17 cellular contexts compared by ENCODE assay signal in the genomic region with DNA sequence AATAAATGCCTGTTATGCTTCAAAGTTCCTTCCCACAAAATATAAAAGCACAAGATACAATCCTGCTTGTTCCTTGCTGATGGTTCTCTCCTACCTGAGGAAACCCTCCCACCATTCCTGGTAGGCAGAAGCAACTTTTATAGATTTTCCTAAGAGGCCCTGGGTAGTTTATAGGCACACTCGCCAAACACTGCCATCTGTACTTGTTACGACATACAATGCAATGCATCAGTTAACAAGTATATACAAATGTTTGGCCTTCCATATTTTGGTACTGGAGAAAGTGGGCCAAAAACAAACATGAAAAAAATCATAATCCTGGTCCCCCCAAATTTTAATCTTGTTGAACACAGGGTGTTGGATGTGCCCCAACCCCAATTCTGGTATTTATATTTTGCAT. TPM values are rescaled to one million over a fixed set of nuclear protein-coding genes. Genes with fewer than 3 reads are reported as not detected.
DNase-seq lines count a peak whose midpoint lies in the region; ATAC-seq and TF ChIP-seq lines count a peak whose summit lies in the region.
"Had no signal": no experiment of that assay in that cellular context is flagged by ENCODE, and none has a peak within 500 bp of the region (broad histone marks: within the 10 kb centered on the region; RNA-seq: fewer than 3 reads in every experiment).

No MANE protein-coding gene starts in this region.

- no peak overlapping the region for H2BK120ac ChIP-seq in mesenchymal stem cell (ENCODE audit: low read depth, low read length)
- H2BK120ac ChIP-seq in H9 (ENCODE audit: low read depth, low read length, poor library complexity, severe bottlenecking): no peak overlapping the region

- H3K4me3 ChIP-seq in choroid plexus epithelial cell (ENCODE audit: low read depth, low read length): no peak overlapping the region
- H3K4me3 ChIP-seq in mesenchymal stem cell (ENCODE audit: insufficient read depth in 1 of 2, low read depth in 1 of 2, low read length in 2 of 2): no peak overlapping the region
- no peak overlapping the region for H3K4me3 ChIP-seq in right cardiac atrium (ENCODE audit: low read length)
- H3K4me3 ChIP-seq: GM23338, Peyer's patch had no signal

- H3K27me3 Mint-ChIP-seq in IgD-negative memory B cell (no peaks in the 10 kb centered on the region), H9 (ENCODE audit: low read depth) (no peaks in the 10 kb centered on the region)

- WGBS in mesenchymal stem cell: 69% methylated on average over 2 of the region's 2 CpGs
- 96% methylated on average over 2 of the region's 2 CpGs for WGBS in right cardiac atrium
- no CpG with 5 or more reads among the region's 2 CpGs for WGBS in H9 (ENCODE audit: extremely low coverage, insufficient read length, low lambda C conversion rate)

- H3K4me1 ChIP-seq in mesenchymal stem cell (ENCODE audit: control insufficient read depth, insufficient read depth, low read depth, low read length) (peaks cover 2% of the 10 kb centered on the region), right cardiac atrium (ENCODE audit: control insufficient read depth, insufficient read depth, low read length) (no peaks in the 10 kb centered on the region), H9 (ENCODE audit: insufficient read depth, low read length) (no peaks in the 10 kb centered on the region)
- H3K4me1 ChIP-seq: Peyer's patch had no signal

- H3K36me3 Mint-ChIP-seq in IgD-negative memory B cell: peaks cover 10% of the 10 kb centered on the region
- peaks cover 5 to 53% (median 46%) of the 10 kb centered on the region in 3 experiments; a peak in 5 of 7 replicates for H3K36me3 Mint-ChIP-seq in H9 (ENCODE audit: insufficient read depth in 1 of 3, low read depth in 3 of 3)

- H2BK5ac ChIP-seq in mesenchymal stem cell (ENCODE audit: low read depth, low read length, poor library complexity, severe bottlenecking): no peak overlapping the region
- H2BK5ac ChIP-seq in H9 (ENCODE audit: insufficient read length, low read length): no peak overlapping the region

- H3K4me1 Mint-ChIP-seq in IgD-negative memory B cell (no peaks in the 10 kb centered on the region), H9 (no peaks in the 10 kb centered on the region)
- H3K4me1 Mint-ChIP-seq: GM23338 had no signal

- H3K79me2 ChIP-seq in H9 (ENCODE audit: insufficient read depth, low read length): no peaks in the 10 kb centered on the region

- H3K27me3 ChIP-seq in mesenchymal stem cell (ENCODE audit: control insufficient read depth in 1 of 2, insufficient read depth in 1 of 2, low read length in 2 of 2): no peaks in the 10 kb centered on the region
- no peaks in the 10 kb centered on the region for H3K27me3 ChIP-seq in right cardiac atrium (ENCODE audit: control insufficient read depth, insufficient read depth)
- no peaks in the 10 kb centered on the region for H3K27me3 ChIP-seq in H9 (ENCODE audit: insufficient read depth, low read length)
- H3K27me3 ChIP-seq: Peyer's patch had no signal

- intact Hi-C loops in right cardiac atrium (cut with DNase I): no loop called here

- no peak overlapping the region for H4K91ac ChIP-seq in mesenchymal stem cell (ENCODE audit: low read length)
- no peak overlapping the region for H4K91ac ChIP-seq in H9 (ENCODE audit: insufficient read length, low read depth, low read length)

- no peaks in the 10 kb centered on the region for H3K23me2 ChIP-seq in H9 (ENCODE audit: insufficient read length, low read depth, low read length, poor library complexity, severe bottlenecking)

- H3K27ac Mint-ChIP-seq in IgD-negative memory B cell: peak overlapping the region in 2 of 3 donors; percentile 46 to 91
- no peak overlapping the region; a peak in 1 of 7 replicates for H3K27ac Mint-ChIP-seq in H9
- H3K27ac Mint-ChIP-seq: GM23338 had no signal

- no peaks in the 10 kb centered on the region for H3K9me3 Mint-ChIP-seq in IgD-negative memory B cell
- H3K9me3 Mint-ChIP-seq in H9: no peaks in the 10 kb centered on the region
- H3K9me3 Mint-ChIP-seq: GM23338 had no signal

- no peak for TF ChIP-seq CTCF in choroid plexus epithelial cell (conservative IDR thresholded peaks at IDR 0.05; ENCODE audit: low read depth, low read length)
- TF ChIP-seq CTCF in H9 (conservative IDR thresholded peaks at IDR 0.05): no peak

- no peak overlapping the region for H4K5ac ChIP-seq in H9 (ENCODE audit: insufficient read length, low read depth, low read length)

- no peak overlapping the region for H2BK20ac ChIP-seq in H9 (ENCODE audit: low read depth, low read length, poor library complexity, severe bottlenecking)

- H3K56ac ChIP-seq in H9 (ENCODE audit: insufficient read length, low read depth, low read length): no peak overlapping the region

- H3K9me3 ChIP-seq in mesenchymal stem cell (ENCODE audit: control insufficient read depth, low read length) (no peaks in the 10 kb centered on the region), right cardiac atrium (ENCODE audit: control insufficient read depth, low read length) (no peaks in the 10 kb centered on the region), H9 (ENCODE audit: control insufficient read depth, low read depth, low read length) (no peaks in the 10 kb centered on the region)
- H3K9me3 ChIP-seq: Peyer's patch had no signal

- peaks cover 8% of the 10 kb centered on the region for H3K79me1 ChIP-seq in mesenchymal stem cell (replicated peaks; ENCODE audit: low read length, poor library complexity, severe bottlenecking)
- no peaks in the 10 kb centered on the region for H3K79me1 ChIP-seq in H9 (ENCODE audit: insufficient read depth, low read depth, low read length, poor library complexity, severe bottlenecking)

- H3T11ph ChIP-seq in H9 (ENCODE audit: low read length): no peak overlapping the region

- no peak overlapping the region for H2AFZ ChIP-seq in mesenchymal stem cell (ENCODE audit: low read depth, low read length)
- no peak overlapping the region for H2AFZ ChIP-seq in H9 (ENCODE audit: low read length)
- H2AFZ ChIP-seq: GM23338 had no signal

- H3K4me2 ChIP-seq in mesenchymal stem cell (ENCODE audit: low read length, poor library complexity, severe bottlenecking) (no peak overlapping the region), H9 (ENCODE audit: insufficient read depth, insufficient read length, low read length) (no peak overlapping the region)
- H3K4me2 ChIP-seq: GM23338 had no signal

- H4K8ac ChIP-seq in mesenchymal stem cell (ENCODE audit: low read length) (no peak overlapping the region), H9 (replicated peaks; ENCODE audit: insufficient read length, low read depth, low read length) (no peak overlapping the region)

- no peak overlapping the region for H2BK12ac ChIP-seq in mesenchymal stem cell (ENCODE audit: low read length in 2 of 2)
- no peak overlapping the region for H2BK12ac ChIP-seq in H9 (ENCODE audit: insufficient read length, low read depth, low read length)

- H3K23ac ChIP-seq in mesenchymal stem cell (ENCODE audit: low read length in 2 of 2) (no peak overlapping the region), H9 (ENCODE audit: insufficient read length, low read depth, low read length) (no peak overlapping the region)

- no peak overlapping the region for H3K4me3 Mint-ChIP-seq in IgD-negative memory B cell
- H3K4me3 Mint-ChIP-seq in H9: no peak overlapping the region
- H3K4me3 Mint-ChIP-seq: GM23338 had no signal

- H4K20me1 ChIP-seq in H9 (ENCODE audit: control insufficient read depth, insufficient read depth, insufficient read length): no peaks in the 10 kb centered on the region

- ATAC-seq in right cardiac atrium: no peak
- ATAC-seq: GM23338 had no signal

- H2AK5ac ChIP-seq in mesenchymal stem cell (ENCODE audit: low read length, severe bottlenecking): no peak overlapping the region
- H2AK5ac ChIP-seq in H9 (ENCODE audit: insufficient read length, low read length): no peak overlapping the region

- H3K36me3 ChIP-seq in mesenchymal stem cell (ENCODE audit: control insufficient read depth in 1 of 2, insufficient read depth in 2 of 2, low read depth in 1 of 2, low read length in 2 of 2): peaks cover 9 to 76% of the 10 kb centered on the region in 2 experiments

- H3K27ac ChIP-seq in mesenchymal stem cell (ENCODE audit: low read length, poor library complexity, severe bottlenecking) (peak overlapping the region; percentile 58), right cardiac atrium (ENCODE audit: low read length) (no peak overlapping the region), H9 (ENCODE audit: insufficient read length, low read depth, low read length) (no peak overlapping the region)
- H3K27ac ChIP-seq: Peyer's patch had no signal

- no peak overlapping the region for H3K18ac ChIP-seq in mesenchymal stem cell (ENCODE audit: low read depth in 1 of 2, low read length in 2 of 2)
- no peak overlapping the region for H3K18ac ChIP-seq in H9 (ENCODE audit: insufficient read length, low read depth, low read length)

- H3K4ac ChIP-seq in mesenchymal stem cell (ENCODE audit: low read depth in 1 of 2, low read length in 2 of 2) (no peak overlapping the region), H9 (ENCODE audit: low read depth, low read length) (no peak overlapping the region)

- DNase-seq in NCI-H748 (lab: John Stamatoyannopoulos, UW; ENCODE audit: unreplicated experiment) (peak; percentile 13), NCI-H748 treated with DMSO at 0.1 percent for 48 hours (lab: John Stamatoyannopoulos, UW) (no peak), choroid plexus epithelial cell (ENCODE audit: low read depth) (peak; percentile 12), mesenchymal stem cell (no peak), right cardiac atrium (no peak), H9 (no peak), SK-N-DZ (ENCODE audit: low spot score) (no peak)
- DNase-seq: 8988T, C1 segment of cervical spinal cord, DND-41, GDM1, NCI-H2081 treated with DMSO at 0.1 percent for 48 hours, NCI-H345, Peyer's patch, SHP77 had no signal

- H3K9ac ChIP-seq in mesenchymal stem cell (ENCODE audit: low read length) (no peak overlapping the region), H9 (ENCODE audit: extremely low read depth, insufficient read length, low read length) (no peak overlapping the region)

- no peak overlapping the region for H2BK15ac ChIP-seq in mesenchymal stem cell (ENCODE audit: low read depth, poor library complexity, severe bottlenecking)
- H2BK15ac ChIP-seq in H9 (ENCODE audit: low read depth, low read length): no peak overlapping the region

- no peak overlapping the region for H3K14ac ChIP-seq in mesenchymal stem cell (ENCODE audit: low read length in 2 of 2)
- no peak overlapping the region for H3K14ac ChIP-seq in H9 (ENCODE audit: insufficient read depth, low read length)

RNA-seq across cellular contexts. Expression of gene MCM9, which starts 16.6 kb away (rescaled TPM):
- 31.6 TPM for polyA plus RNA-seq in IgD-negative memory B cell
- polyA plus RNA-seq in mesenchymal stem cell (2013, experiment 1 of 2): 2.9 TPM
- 3.1 TPM for polyA plus RNA-seq in mesenchymal stem cell (2013, experiment 2 of 2)
- total RNA-seq in right cardiac atrium: 1 to 10 TPM; 6.4 to 8.0 (median 7.6) TPM
- 2.0 TPM for polyA plus RNA-seq in right cardiac atrium
- 18.6 and 19.8 TPM in 2 replicates for total RNA-seq in H9 (2021)
- polyA plus RNA-seq in SK-N-DZ (2014; cell fraction: cytosol; rRNA removed): 9.8 and 13.4 TPM in 2 replicates
- 38.9 and 41.2 TPM in 2 replicates for polyA plus RNA-seq in SK-N-DZ (2014; cell fraction: nucleus; rRNA removed)

RNA-seq across cellular contexts. Expression of gene ASF1A, which starts 24.4 kb away (rescaled TPM):
- polyA plus RNA-seq in IgD-negative memory B cell (46.2 TPM), right cardiac atrium (22.5 TPM)
- polyA plus RNA-seq in mesenchymal stem cell (2013, experiment 1 of 2): 18.2 TPM
- 19.3 TPM for polyA plus RNA-seq in mesenchymal stem cell (2013, experiment 2 of 2)
- total RNA-seq in right cardiac atrium (10 to 100 TPM; 20.1 to 26.1 (median 22.5) TPM), H9 (2021) (34.4 and 36.5 TPM in 2 replicates)
- polyA plus RNA-seq in SK-N-DZ (2014; cell fraction: cytosol; rRNA removed): 38.1 and 39.2 TPM in 2 replicates
- polyA plus RNA-seq in SK-N-DZ (2014; cell fraction: nucleus; rRNA removed): 24.1 and 25.6 TPM in 2 replicates

Comparison
In these comparisons a context has a peak if more than half of its experiments do, and no peak if none do; other contexts are left out.
1. DNase-seq: peak in NCI-H748 (single experiment) and choroid plexus epithelial cell (single experiment); none in NCI-H748 treated with DMSO at 0.1 percent for 48 hours (single experiment), mesenchymal stem cell (single experiment), right cardiac atrium (0 of 3), H9 (single experiment) and SK-N-DZ (single experiment).
2. H3K27ac Mint-ChIP-seq: peak in IgD-negative memory B cell (2 of 3); none in H9 (0 of 3).